ENCODE assay signal across 8 cellular contexts in the genomic region with DNA sequence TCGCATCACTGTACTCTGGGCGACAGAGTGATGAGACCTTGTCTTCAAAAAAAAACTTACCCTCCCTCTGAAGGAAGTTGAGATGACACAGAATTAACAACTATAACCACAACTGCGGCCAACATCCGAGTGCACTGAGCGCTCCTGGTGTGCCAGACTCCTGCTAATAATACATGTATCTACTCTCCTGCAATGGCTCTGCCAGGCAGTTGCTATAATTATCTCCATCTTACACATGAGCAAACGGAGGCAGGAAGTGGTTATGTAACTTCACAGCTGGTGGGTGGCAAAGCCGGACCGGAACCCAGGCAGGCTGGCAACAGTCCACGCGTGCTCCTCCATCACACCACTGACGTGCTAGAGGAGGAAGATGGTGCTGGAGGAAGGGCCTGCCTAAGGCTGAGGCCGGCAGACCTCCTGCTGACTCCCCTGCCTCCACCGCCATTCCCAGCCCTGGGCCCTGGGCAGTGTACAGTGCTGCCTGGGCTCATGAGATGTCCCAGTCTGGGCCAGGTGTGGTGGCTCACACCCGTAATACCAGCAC. TPM values are rescaled to one million over a fixed set of nuclear protein-coding genes. Genes with fewer than 3 reads are reported as not detected.
A peak's percentile ranks its signal among the peaks of the same experiment; 100 is the strongest.
DNase-seq lines count a peak whose midpoint lies in the region; ATAC-seq, FAIRE-seq and TF ChIP-seq lines count a peak whose summit lies in the region.

No MANE protein-coding gene starts in this region.

- DNase-seq in HepG2 (ENCODE audit: low spot score) (no peak), KBM-7 (peak; percentile 99), T-helper 17 cell (peak; percentile 28 to 51 (median 49)), amniotic epithelial cell (ENCODE audit: low read depth) (peak; percentile 78), iris pigment epithelial cell (ENCODE audit: low read depth) (peak; percentile 85), HPDE6-E6E7 (ENCODE audit: extremely low spot score) (no peak)
- DNase-seq in stimulated activated CD4-positive, alpha-beta T cell treated with anti-CD3 and anti-CD28 coated beads, Interleukin-4, amount 100 ng/mL, for 4 hours = peak; percentile 46 to 76

- TF ChIP-seq RAD21 in liver (IDR thresholded peaks at IDR 0.05) = no peak
- TF ChIP-seq RAD21 in HepG2 (CRISPR knock-in tag; IDR thresholded peaks at IDR 0.05) = no peak

- H3K27me3 ChIP-seq in liver (ENCODE audit: control insufficient read depth in 4 of 4, insufficient read depth in 4 of 4, low read length in 3 of 4) (no peaks in the 10 kb centered on the region), HepG2 (ENCODE audit: control insufficient read depth in 1 of 2, insufficient read depth in 2 of 2, low read length in 2 of 2) (no peaks in the 10 kb centered on the region)

- POLR2A ChIA-PET in HepG2 (lab: Yijun Ruan, JAX) = no interaction called here

- H3K4me1 Mint-ChIP-seq in T-helper 17 cell = peaks cover 38% of the 10 kb centered on the region

- H3K9ac ChIP-seq in liver (ENCODE audit: low read depth in 1 of 2, low read length in 2 of 2) = no peak overlapping the region
- no peak overlapping the region for H3K9ac ChIP-seq in HepG2 (ENCODE audit: insufficient read depth, low read depth, low read length)

- peaks cover 0 to 7% (median 2%) of the 10 kb centered on the region in 4 donors for H3K36me3 ChIP-seq in liver (ENCODE audit: control insufficient read depth in 4 of 4, insufficient read depth in 3 of 4, low read depth in 1 of 4, low read length in 3 of 4)
- peaks cover 1 to 24% of the 10 kb centered on the region in 2 experiments; a peak in 3 of 5 replicates for H3K36me3 ChIP-seq in HepG2 (replicated peaks in 1 of 2; ENCODE audit: control insufficient read depth in 1 of 2, insufficient read depth in 2 of 2, low read length in 2 of 2)

- H3K4me3 ChIP-seq in liver (ENCODE audit: low read depth in 1 of 3, low read length in 3 of 3) (no peak overlapping the region), HepG2 (replicated peaks in 1 of 3; ENCODE audit: insufficient read depth in 1 of 3, low read depth in 2 of 3, low read length in 3 of 3) (no peak overlapping the region)

- H4K20me1 ChIP-seq in HepG2 (ENCODE audit: insufficient read depth, low read length) = no peaks in the 10 kb centered on the region

- ATAC-seq in HepG2 (no peak), T-helper 17 cell (peak; percentile 93)

- in situ Hi-C loops in HepG2 (cut with HindIII; ENCODE audit: extremely low pct_ligation_motif_present, low pct_unique_long_range_greater_than_20kb) (no loop called here), KBM-7 (cut with MboI; ENCODE audit: low pct_unique_long_range_greater_than_20kb, low sequenced_read_pairs) (no loop called here)

- H3K9me3 ChIP-seq in liver (ENCODE audit: control insufficient read depth in 4 of 4, low read length in 3 of 4) (no peaks in the 10 kb centered on the region), HepG2 (ENCODE audit: low read length) (no peaks in the 10 kb centered on the region), T-helper 17 cell (ENCODE audit: control insufficient read depth, low read length, poor library complexity, severe bottlenecking) (no peaks in the 10 kb centered on the region)

- intact Hi-C loops in HepG2 (cut with micrococcal nuclease; ENCODE audit: unreplicated experiment) = no loop called here

- H3K4me1 ChIP-seq in liver (ENCODE audit: control insufficient read depth in 4 of 4, insufficient read depth in 4 of 4, low read length in 3 of 4) = no peaks in the 10 kb centered on the region
- no peaks in the 10 kb centered on the region for H3K4me1 ChIP-seq in HepG2 (ENCODE audit: insufficient read depth, low read length)

- WGBS in liver = 69% methylated on average over 14 of the region's 14 CpGs
- WGBS in HepG2 (ENCODE audit: low lambda C conversion rate) = 86% methylated on average over 7 of the region's 14 CpGs

- TF ChIP-seq EP300 in HepG2 (IDR thresholded peaks at IDR 0.05; ENCODE audit: low read depth in 2 of 2, low read length in 2 of 2) (no peak), HepG2 (CRISPR knock-in tag; IDR thresholded peaks at IDR 0.05; ENCODE audit: borderline replicate concordance) (no peak)

- no peak for FAIRE-seq in HepG2 (lab: Jason Lieb, UNC)

- no TSS peak for BruUV-seq in HepG2 (replicated peaks; lab: Mats Ljungman, UMichigan)

- H3K36me3 Mint-ChIP-seq in T-helper 17 cell (ENCODE audit: low read depth) = peaks cover 3% of the 10 kb centered on the region

- H3K4me2 ChIP-seq in HepG2 (ENCODE audit: low read depth, low read length) = no peak overlapping the region

- H3K27me3 Mint-ChIP-seq in T-helper 17 cell = no peaks in the 10 kb centered on the region

- H2AFZ ChIP-seq in HepG2 (ENCODE audit: low read length) = no peak overlapping the region

- peak overlapping the region; percentile 96 for H3K27ac Mint-ChIP-seq in T-helper 17 cell

- TF ChIP-seq POLR2A in HepG2 (IDR thresholded peaks at IDR 0.05; ENCODE audit: insufficient read depth in 1 of 2, low read depth in 2 of 2, low read length in 2 of 2) = no peak

- CTCF ChIA-PET in HepG2 (lab: Yijun Ruan, JAX; ENCODE audit: low intra/inter-chr PET ratio, low total read pairs) = no interaction called here

- peak overlapping the region; percentile 65 for H3K4me3 Mint-ChIP-seq in T-helper 17 cell

- TF ChIP-seq CTCF in liver (IDR thresholded peaks at IDR 0.05; ENCODE audit: low read depth, low read length, missing input control) (no peak), HepG2 (CRISPR knock-in tag; IDR thresholded peaks at IDR 0.05) (no peak)

- H3K79me2 ChIP-seq in HepG2 (ENCODE audit: insufficient read depth, low read length) = no peaks in the 10 kb centered on the region

- peak overlapping the region; percentile 19 to 50 for H3K27ac ChIP-seq in liver (ENCODE audit: low read depth in 1 of 2, low read length in 2 of 2)
- no peak overlapping the region for H3K27ac ChIP-seq in HepG2 (ENCODE audit: extremely low read length, insufficient read depth, low read length)

RNA-seq across cellular contexts. Expression of gene XRCC1, which starts 12.6 kb away (rescaled TPM):
- total RNA-seq in liver (1 to 10 TPM; 3.6 to 9.8 TPM), HepG2 (2016; rRNA removed; fragmentation: Illumina TruSeq; extraction: Trizol) (21.8 and 26.3 TPM in 2 replicates), T-helper 17 cell (10 to 100 TPM; 37.9 to 38.9 TPM)
- polyA plus RNA-seq in liver (1 to 10 TPM; 4.5 to 5.2 TPM), HepG2 (2011; rRNA removed) (24.7 and 28.7 TPM in 2 replicates)
- total RNA-seq in HepG2 (2016; cell fraction: cytosol; rRNA removed; fragmentation: Illumina TruSeq; extraction: Trizol; ENCODE audit: low read depth) = 6.7 and 8.5 TPM in 2 replicates
- total RNA-seq in HepG2 (2016; cell fraction: insoluble cytoplasmic fraction; rRNA removed; fragmentation: Illumina TruSeq; extraction: Trizol) = 20.1 and 27.3 TPM in 2 replicates
- 10.4 and 12.8 TPM in 2 replicates for total RNA-seq in HepG2 (2016; cell fraction: membrane; rRNA removed; fragmentation: Illumina TruSeq; extraction: Trizol)
- total RNA-seq in HepG2 (2016; cell fraction: nucleus; rRNA removed; fragmentation: Illumina TruSeq; extraction: Trizol) = 15.2 and 17.3 TPM in 2 replicates
- 21.1 and 30.4 TPM in 2 replicates for polyA plus RNA-seq in HepG2 (2011; cell fraction: cytosol; rRNA removed)
- 17.0 and 19.0 TPM in 2 replicates for polyA plus RNA-seq in HepG2 (2011; cell fraction: nucleus; rRNA removed)
- polyA plus RNA-seq in HepG2 (2012) = 22.3 and 28.4 TPM in 2 replicates
- polyA plus RNA-seq in HepG2 (2016; cell fraction: cytosol; fragmentation: Illumina TruSeq; extraction: Trizol; ENCODE audit: low read depth) = 7.4 and 7.7 TPM in 2 replicates
- polyA plus RNA-seq in HepG2 (2016; cell fraction: insoluble cytoplasmic fraction; fragmentation: Illumina TruSeq; extraction: Trizol; ENCODE audit: low read depth) = 25.4 and 33.4 TPM in 2 replicates
- 10.3 and 12.0 TPM in 2 replicates for polyA plus RNA-seq in HepG2 (2016; cell fraction: membrane; fragmentation: Illumina TruSeq; extraction: Trizol; ENCODE audit: low read depth)
- 29.4 and 29.9 TPM in 2 replicates for polyA plus RNA-seq in HepG2 (2016; cell fraction: nucleus; fragmentation: Illumina TruSeq; extraction: Trizol; ENCODE audit: insufficient read depth, low read depth)
- 30.5 and 32.9 TPM in 2 replicates for polyA minus RNA-seq in HepG2 (2011; rRNA and poly(A)+ RNA removed; ENCODE audit: low replicate concordance)
- 16.2 and 18.3 TPM in 2 replicates for polyA minus RNA-seq in HepG2 (2011; cell fraction: cytosol; rRNA and poly(A)+ RNA removed)
- 12.6 and 14.9 TPM in 2 replicates for polyA minus RNA-seq in HepG2 (2011; cell fraction: nucleus; rRNA and poly(A)+ RNA removed)

RNA-seq across cellular contexts. Expression of gene PINLYP, which starts 12.8 kb away (rescaled TPM):
- total RNA-seq in liver (1 to 10 TPM in 1 of 2 donors, under 1 TPM in 1; 0.42 to 4.3 TPM), HepG2 (2016; rRNA removed; fragmentation: Illumina TruSeq; extraction: Trizol) (0.24 TPM in 1 of 2 replicates, not detected in the other), T-helper 17 cell (1 to 10 TPM in 1 of 2 donors, under 1 TPM in 1; 0.52 to 1.5 TPM)
- polyA plus RNA-seq in liver (under 1 TPM; 0.50 to 0.64 TPM), HepG2 (2011; rRNA removed) (0.20 and 0.21 TPM in 2 replicates)
- total RNA-seq in HepG2 (2016; cell fraction: cytosol; rRNA removed; fragmentation: Illumina TruSeq; extraction: Trizol; ENCODE audit: low read depth) = 0.53 TPM in 1 of 2 replicates, not detected in the other
- 0.26 TPM in 1 of 2 replicates, not detected in the other for total RNA-seq in HepG2 (2016; cell fraction: insoluble cytoplasmic fraction; rRNA removed; fragmentation: Illumina TruSeq; extraction: Trizol)
- total RNA-seq in HepG2 (2016; cell fraction: membrane; rRNA removed; fragmentation: Illumina TruSeq; extraction: Trizol) = 0.21 TPM in 1 of 2 replicates, not detected in the other
- total RNA-seq in HepG2 (2016; cell fraction: nucleus; rRNA removed; fragmentation: Illumina TruSeq; extraction: Trizol) = not detected in 2 replicates
- polyA plus RNA-seq in HepG2 (2011; cell fraction: cytosol; rRNA removed) = 0.18 and 0.24 TPM in 2 replicates
- polyA plus RNA-seq in HepG2 (2011; cell fraction: nucleus; rRNA removed) = 0.21 and 0.42 TPM in 2 replicates
- 0.23 and 0.27 TPM in 2 replicates for polyA plus RNA-seq in HepG2 (2012)
- 0.16 TPM in 1 of 2 replicates, not detected in the other for polyA plus RNA-seq in HepG2 (2016; cell fraction: cytosol; fragmentation: Illumina TruSeq; extraction: Trizol; ENCODE audit: low read depth)
- polyA plus RNA-seq in HepG2 (2016; cell fraction: insoluble cytoplasmic fraction; fragmentation: Illumina TruSeq; extraction: Trizol; ENCODE audit: low read depth) = 0.53 TPM in 1 of 2 replicates, not detected in the other
- not detected in 2 replicates for polyA plus RNA-seq in HepG2 (2016; cell fraction: membrane; fragmentation: Illumina TruSeq; extraction: Trizol; ENCODE audit: low read depth)
- polyA plus RNA-seq in HepG2 (2016; cell fraction: nucleus; fragmentation: Illumina TruSeq; extraction: Trizol; ENCODE audit: insufficient read depth, low read depth) = 0.52 and 1.4 TPM in 2 replicates
- 0.06 and 0.07 TPM in 2 replicates for polyA minus RNA-seq in HepG2 (2011; rRNA and poly(A)+ RNA removed; ENCODE audit: low replicate concordance)
- not detected in 2 replicates for polyA minus RNA-seq in HepG2 (2011; cell fraction: cytosol; rRNA and poly(A)+ RNA removed)
- 0.13 TPM in 1 of 2 replicates, not detected in the other for polyA minus RNA-seq in HepG2 (2011; cell fraction: nucleus; rRNA and poly(A)+ RNA removed)

RNA-seq across cellular contexts. Expression of gene ZNF575, which starts 29.8 kb away (rescaled TPM):
- under 1 TPM; 0.08 to 0.09 TPM for total RNA-seq in liver
- 1 to 10 TPM in 1 of 2 donors, under 1 TPM in 1; 0.88 to 1.0 TPM for polyA plus RNA-seq in liver
- 0.27 TPM in 1 of 2 replicates, not detected in the other for total RNA-seq in HepG2 (2016; rRNA removed; fragmentation: Illumina TruSeq; extraction: Trizol)
- not detected in 2 replicates for total RNA-seq in HepG2 (2016; cell fraction: cytosol; rRNA removed; fragmentation: Illumina TruSeq; extraction: Trizol; ENCODE audit: low read depth)
- 0.04 TPM in 1 of 2 replicates, not detected in the other for total RNA-seq in HepG2 (2016; cell fraction: insoluble cytoplasmic fraction; rRNA removed; fragmentation: Illumina TruSeq; extraction: Trizol)
- 0.10 and 0.12 TPM in 2 replicates for total RNA-seq in HepG2 (2016; cell fraction: membrane; rRNA removed; fragmentation: Illumina TruSeq; extraction: Trizol)
- not detected in 2 replicates for total RNA-seq in HepG2 (2016; cell fraction: nucleus; rRNA removed; fragmentation: Illumina TruSeq; extraction: Trizol)
- polyA plus RNA-seq in HepG2 (2011; rRNA removed) = 0.17 TPM in 2 replicates
- polyA plus RNA-seq in HepG2 (2011; cell fraction: cytosol; rRNA removed) = 0.03 and 0.05 TPM in 2 replicates
- 0.19 and 0.43 TPM in 2 replicates for polyA plus RNA-seq in HepG2 (2011; cell fraction: nucleus; rRNA removed)
- 0.30 and 0.32 TPM in 2 replicates for polyA plus RNA-seq in HepG2 (2012)
- 0.27 and 0.37 TPM in 2 replicates for polyA plus RNA-seq in HepG2 (2016; cell fraction: cytosol; fragmentation: Illumina TruSeq; extraction: Trizol; ENCODE audit: low read depth)
- 0.32 and 0.36 TPM in 2 replicates for polyA plus RNA-seq in HepG2 (2016; cell fraction: insoluble cytoplasmic fraction; fragmentation: Illumina TruSeq; extraction: Trizol; ENCODE audit: low read depth)
- polyA plus RNA-seq in HepG2 (2016; cell fraction: membrane; fragmentation: Illumina TruSeq; extraction: Trizol; ENCODE audit: low read depth) = 0.44 and 0.72 TPM in 2 replicates
- polyA plus RNA-seq in HepG2 (2016; cell fraction: nucleus; fragmentation: Illumina TruSeq; extraction: Trizol; ENCODE audit: insufficient read depth, low read depth) = 0.77 TPM in 1 of 2 replicates, not detected in the other
- polyA minus RNA-seq in HepG2 (2011; rRNA and poly(A)+ RNA removed; ENCODE audit: low replicate concordance) = 0.23 and 0.32 TPM in 2 replicates
- polyA minus RNA-seq in HepG2 (2011; cell fraction: cytosol; rRNA and poly(A)+ RNA removed) = 0.26 TPM in 1 of 2 replicates, not detected in the other
- 0.52 TPM in 1 of 2 replicates, not detected in the other for polyA minus RNA-seq in HepG2 (2011; cell fraction: nucleus; rRNA and poly(A)+ RNA removed)
- total RNA-seq in T-helper 17 cell = 1 to 10 TPM; 4.0 to 4.3 TPM

RNA-seq across cellular contexts. Expression of gene IRGQ, which starts 33.2 kb away (rescaled TPM):
- 10 to 100 TPM in 1 of 2 donors, 1 to 10 TPM in 1; 6.4 to 15.5 TPM for total RNA-seq in liver
- polyA plus RNA-seq in liver = 1 to 10 TPM; 2.8 to 4.0 TPM
- total RNA-seq in HepG2 (2016; rRNA removed; fragmentation: Illumina TruSeq; extraction: Trizol) = 12.4 and 16.5 TPM in 2 replicates
- 1.5 and 1.9 TPM in 2 replicates for total RNA-seq in HepG2 (2016; cell fraction: cytosol; rRNA removed; fragmentation: Illumina TruSeq; extraction: Trizol; ENCODE audit: low read depth)
- 12.6 and 15.2 TPM in 2 replicates for total RNA-seq in HepG2 (2016; cell fraction: insoluble cytoplasmic fraction; rRNA removed; fragmentation: Illumina TruSeq; extraction: Trizol)
- 5.6 and 6.3 TPM in 2 replicates for total RNA-seq in HepG2 (2016; cell fraction: membrane; rRNA removed; fragmentation: Illumina TruSeq; extraction: Trizol)
- 12.7 and 12.8 TPM in 2 replicates for total RNA-seq in HepG2 (2016; cell fraction: nucleus; rRNA removed; fragmentation: Illumina TruSeq; extraction: Trizol)
- 11.4 and 11.6 TPM in 2 replicates for polyA plus RNA-seq in HepG2 (2011; rRNA removed)
- polyA plus RNA-seq in HepG2 (2011; cell fraction: cytosol; rRNA removed) = 6.4 and 10.2 TPM in 2 replicates
- 11.8 and 12.3 TPM in 2 replicates for polyA plus RNA-seq in HepG2 (2011; cell fraction: nucleus; rRNA removed)
- 3.2 and 3.7 TPM in 2 replicates for polyA plus RNA-seq in HepG2 (2012)
- polyA plus RNA-seq in HepG2 (2016; cell fraction: cytosol; fragmentation: Illumina TruSeq; extraction: Trizol; ENCODE audit: low read depth) = 0.71 and 1.1 TPM in 2 replicates
- 9.0 and 10.3 TPM in 2 replicates for polyA plus RNA-seq in HepG2 (2016; cell fraction: insoluble cytoplasmic fraction; fragmentation: Illumina TruSeq; extraction: Trizol; ENCODE audit: low read depth)
- 2.1 and 2.5 TPM in 2 replicates for polyA plus RNA-seq in HepG2 (2016; cell fraction: membrane; fragmentation: Illumina TruSeq; extraction: Trizol; ENCODE audit: low read depth)
- polyA plus RNA-seq in HepG2 (2016; cell fraction: nucleus; fragmentation: Illumina TruSeq; extraction: Trizol; ENCODE audit: insufficient read depth, low read depth) = 17.0 and 18.2 TPM in 2 replicates
- 6.7 and 18.5 TPM in 2 replicates for polyA minus RNA-seq in HepG2 (2011; rRNA and poly(A)+ RNA removed; ENCODE audit: low replicate concordance)
- polyA minus RNA-seq in HepG2 (2011; cell fraction: cytosol; rRNA and poly(A)+ RNA removed) = 10.1 and 13.1 TPM in 2 replicates
- polyA minus RNA-seq in HepG2 (2011; cell fraction: nucleus; rRNA and poly(A)+ RNA removed) = 4.9 and 8.1 TPM in 2 replicates
- 10 to 100 TPM; 49.9 to 51.1 TPM for total RNA-seq in T-helper 17 cell

RNA-seq across cellular contexts. Expression of gene ZNF576, which starts 33.6 kb away (rescaled TPM):
- total RNA-seq in liver (1 to 10 TPM; 6.9 to 7.1 TPM), HepG2 (2016; rRNA removed; fragmentation: Illumina TruSeq; extraction: Trizol) (9.6 and 10.9 TPM in 2 replicates), T-helper 17 cell (10 to 100 TPM in 1 of 2 donors, 1 to 10 TPM in 1; 7.9 to 11.1 TPM)
- polyA plus RNA-seq in liver (10 to 100 TPM; 14.7 to 14.9 TPM), HepG2 (2011; rRNA removed) (7.2 and 10.2 TPM in 2 replicates)
- 8.7 and 10.4 TPM in 2 replicates for total RNA-seq in HepG2 (2016; cell fraction: cytosol; rRNA removed; fragmentation: Illumina TruSeq; extraction: Trizol; ENCODE audit: low read depth)
- total RNA-seq in HepG2 (2016; cell fraction: insoluble cytoplasmic fraction; rRNA removed; fragmentation: Illumina TruSeq; extraction: Trizol) = 10.6 and 11.2 TPM in 2 replicates
- total RNA-seq in HepG2 (2016; cell fraction: membrane; rRNA removed; fragmentation: Illumina TruSeq; extraction: Trizol) = 13.9 and 14.1 TPM in 2 replicates
- 6.6 and 7.0 TPM in 2 replicates for total RNA-seq in HepG2 (2016; cell fraction: nucleus; rRNA removed; fragmentation: Illumina TruSeq; extraction: Trizol)
- polyA plus RNA-seq in HepG2 (2011; cell fraction: cytosol; rRNA removed) = 7.1 and 9.5 TPM in 2 replicates
- 7.2 and 9.1 TPM in 2 replicates for polyA plus RNA-seq in HepG2 (2011; cell fraction: nucleus; rRNA removed)
- polyA plus RNA-seq in HepG2 (2012) = 4.1 and 5.6 TPM in 2 replicates
- polyA plus RNA-seq in HepG2 (2016; cell fraction: cytosol; fragmentation: Illumina TruSeq; extraction: Trizol; ENCODE audit: low read depth) = 11.9 and 12.6 TPM in 2 replicates
- 12.1 and 13.5 TPM in 2 replicates for polyA plus RNA-seq in HepG2 (2016; cell fraction: insoluble cytoplasmic fraction; fragmentation: Illumina TruSeq; extraction: Trizol; ENCODE audit: low read depth)
- polyA plus RNA-seq in HepG2 (2016; cell fraction: membrane; fragmentation: Illumina TruSeq; extraction: Trizol; ENCODE audit: low read depth) = 12.7 and 17.2 TPM in 2 replicates
- 8.1 and 10.1 TPM in 2 replicates for polyA plus RNA-seq in HepG2 (2016; cell fraction: nucleus; fragmentation: Illumina TruSeq; extraction: Trizol; ENCODE audit: insufficient read depth, low read depth)
- 10.5 and 15.9 TPM in 2 replicates for polyA minus RNA-seq in HepG2 (2011; rRNA and poly(A)+ RNA removed; ENCODE audit: low replicate concordance)
- 3.5 and 5.6 TPM in 2 replicates for polyA minus RNA-seq in HepG2 (2011; cell fraction: cytosol; rRNA and poly(A)+ RNA removed)
- polyA minus RNA-seq in HepG2 (2011; cell fraction: nucleus; rRNA and poly(A)+ RNA removed) = 10.2 and 14.8 TPM in 2 replicates

Comparison
In these comparisons a context has a peak if more than half of its experiments do, and no peak if none do; other contexts are left out.
1. DNase-seq: peak in KBM-7 (single experiment), T-helper 17 cell (3 of 3), amniotic epithelial cell (single experiment), iris pigment epithelial cell (single experiment) and stimulated activated CD4-positive, alpha-beta T cell treated with anti-CD3 and anti-CD28 coated beads, Interleukin-4, amount 100 ng/mL, for 4 hours (2 of 2); none in HepG2 (single experiment) and HPDE6-E6E7 (single experiment).